In genomic region chr11:69296890-69297224, GRCh38 we compare ENCODE assay signal across 8 cellular contexts. TPM values are rescaled to one million over a fixed set of nuclear protein-coding genes. Genes with fewer than 3 reads are reported as not detected.
A peak's percentile ranks its signal among the peaks of the same experiment; 100 is the strongest.
DNase-seq lines count a peak whose midpoint lies in the region; ATAC-seq, FAIRE-seq and TF ChIP-seq lines count a peak whose summit lies in the region.

No MANE protein-coding gene starts in this region.

- H3K27ac Mint-ChIP-seq in activated CD4-positive, alpha-beta T cell treated with anti-CD3 and anti-CD28 coated beads, Interleukin-2, amount 10 ng/mL, durations not matched to agents 24 days and 14 days = peak overlapping the region; percentile 91

- 11% methylated on average over 3 of the region's 3 CpGs for WGBS in suprapubic skin

- DNase-seq in activated CD4-positive, alpha-beta T cell treated with anti-CD3 and anti-CD28 coated beads, Interleukin-2, amount 10 ng/mL, durations not matched to agents 24 days and 14 days = no peak
- DNase-seq in activated CD4-positive, alpha-beta T cell treated with anti-CD3 and anti-CD28 coated beads for 4 hours = no peak
- DNase-seq in T-helper 9 cell (peak; percentile 36), right atrium auricular region (ENCODE audit: low spot score) (no peak), suprapubic skin (ENCODE audit: low spot score in 2 of 2) (no peak), RCC 7860 (ENCODE audit: low spot score) (no peak), OCI-M1 (lab: John Stamatoyannopoulos, UW) (no peak)

- no peak for TF ChIP-seq CTCF in right atrium auricular region (IDR thresholded peaks at IDR 0.05)
- no peak for TF ChIP-seq CTCF in suprapubic skin (IDR thresholded peaks at IDR 0.05)

- H3K4me3 Mint-ChIP-seq in activated CD4-positive, alpha-beta T cell treated with anti-CD3 and anti-CD28 coated beads, Interleukin-2, amount 10 ng/mL, durations not matched to agents 24 days and 14 days = peak overlapping the region; percentile 61

- FAIRE-seq in RCC 7860 (lab: Jason Lieb, UNC) = no peak

- H3K9me3 Mint-ChIP-seq in activated CD4-positive, alpha-beta T cell treated with anti-CD3 and anti-CD28 coated beads, Interleukin-2, amount 10 ng/mL, durations not matched to agents 24 days and 14 days = peaks cover 4% of the 10 kb centered on the region

- H3K4me1 ChIP-seq in right atrium auricular region = peaks cover 0 to 67% of the 10 kb centered on the region in 2 donors
- H3K4me1 ChIP-seq in suprapubic skin = peaks cover 64% of the 10 kb centered on the region

- TF ChIP-seq POLR2A in suprapubic skin (IDR thresholded peaks at IDR 0.05) = no peak

- H3K36me3 ChIP-seq in right atrium auricular region (no peaks in the 10 kb centered on the region), suprapubic skin (no peaks in the 10 kb centered on the region)

- H3K9me3 ChIP-seq in right atrium auricular region = no peaks in the 10 kb centered on the region
- no peaks in the 10 kb centered on the region for H3K9me3 ChIP-seq in suprapubic skin

- H3K27me3 ChIP-seq in right atrium auricular region = no peaks in the 10 kb centered on the region
- no peaks in the 10 kb centered on the region for H3K27me3 ChIP-seq in suprapubic skin

- H3K27ac ChIP-seq in right atrium auricular region (peak overlapping the region; percentile 72 to 84), suprapubic skin (peak overlapping the region; percentile 61)

- intact Hi-C loops in activated CD4-positive, alpha-beta T cell treated with anti-CD3 and anti-CD28 coated beads, Interleukin-2, amount 10 ng/mL, durations not matched to agents 24 days and 14 days (cut with micrococcal nuclease) = loop anchor here (1.0 to 5.0 kb wide), 9 partner anchors 14 to 455 kb away; partner anchors contain the start of gene CPT1A

- H3K4me3 ChIP-seq in right atrium auricular region = no peak overlapping the region
- peak overlapping the region; percentile 26 for H3K4me3 ChIP-seq in suprapubic skin

- peaks cover 2% of the 10 kb centered on the region for H3K27me3 Mint-ChIP-seq in activated CD4-positive, alpha-beta T cell treated with anti-CD3 and anti-CD28 coated beads, Interleukin-2, amount 10 ng/mL, durations not matched to agents 24 days and 14 days

- peaks cover 58% of the 10 kb centered on the region for H3K4me1 Mint-ChIP-seq in activated CD4-positive, alpha-beta T cell treated with anti-CD3 and anti-CD28 coated beads, Interleukin-2, amount 10 ng/mL, durations not matched to agents 24 days and 14 days

- TF ChIP-seq EP300 in suprapubic skin (IDR thresholded peaks at IDR 0.05) = no peak

- ATAC-seq in HG03045 (IDR thresholded peaks at IDR 0.05; ENCODE audit: unreplicated experiment) = no peak

- H3K36me3 Mint-ChIP-seq in activated CD4-positive, alpha-beta T cell treated with anti-CD3 and anti-CD28 coated beads, Interleukin-2, amount 10 ng/mL, durations not matched to agents 24 days and 14 days (ENCODE audit: low read depth) = peaks cover 1% of the 10 kb centered on the region

RNA-seq across cellular contexts. Expression of gene MYEOV, which starts 2.9 kb away (rescaled TPM):
- 0.21 and 0.83 TPM in 2 replicates for total RNA-seq in activated CD4-positive, alpha-beta T cell treated with anti-CD3 and anti-CD28 coated beads, Interleukin-2, amount 10 ng/mL, durations not matched to agents 24 days and 14 days
- total RNA-seq in right atrium auricular region (under 1 TPM in 1 of 2 donors, not detected in 1; 0.12 TPM), suprapubic skin (10 to 100 TPM in 3 of 4 donors, 1 to 10 TPM in 1; 9.9 to 25.6 (median 15.8) TPM)
